Comparison of ENCODE assay signal across 28 cellular contexts in the genomic region with DNA sequence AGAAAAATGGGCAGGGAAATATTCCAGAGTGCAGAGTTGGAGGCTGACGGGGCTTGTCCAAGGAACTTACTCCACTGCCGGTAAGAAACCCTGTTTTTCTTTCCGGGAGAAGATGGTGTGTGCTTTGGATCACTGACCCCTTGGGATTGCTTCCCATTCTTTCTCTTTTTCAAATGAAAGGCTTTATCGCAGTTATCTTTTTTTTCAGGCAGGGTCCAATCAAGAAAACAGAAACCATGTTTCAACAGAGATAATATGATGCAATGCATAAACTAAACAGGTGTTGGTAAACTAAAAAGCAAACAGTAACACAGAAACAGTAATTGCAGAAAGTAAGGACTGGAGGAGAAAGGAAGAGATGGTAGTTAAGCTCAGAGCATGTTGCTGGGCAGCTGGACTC.
"Had no signal": no experiment of that assay in that cellular context is flagged by ENCODE, and none has a peak within 500 bp of the region (broad histone marks: within the 10 kb centered on the region; RNA-seq: fewer than 3 reads in every experiment).

No MANE protein-coding gene starts in this region.

- H3K4me3 ChIP-seq: colonic mucosa, esophagus squamous epithelium, gastrocnemius medialis, heart right ventricle, left ventricle myocardium inferior, lower lobe of right lung had no signal

- ATAC-seq: effector memory CD8-positive, alpha-beta T cell; esophagus mucosa; gastrocnemius medialis; heart right ventricle; left colon; left lobe of liver; lower lobe of right lung had no signal

- H3K36me3 ChIP-seq: colonic mucosa, esophagus squamous epithelium, gastrocnemius medialis, heart right ventricle, lower lobe of right lung had no signal

- H3K9me3 ChIP-seq: colonic mucosa, esophagus squamous epithelium, lower lobe of right lung had no signal

- FAIRE-seq: endometrium, kidney had no signal

- H3K36me3 Mint-ChIP-seq: immature natural killer cell had no signal

- H3K4me1 ChIP-seq: colonic mucosa, esophagus squamous epithelium, gastrocnemius medialis, lower lobe of right lung had no signal

- H3K27me3 Mint-ChIP-seq: dendritic cell treated with granulocyte-macrophage colony-stimulating factor and Interleukin-4, amounts not matched to agents 40 ng/mL and 50 ng/mL, for 4 days had no signal

- H3K4me3 Mint-ChIP-seq: dendritic cell treated with granulocyte-macrophage colony-stimulating factor and Interleukin-4, amounts not matched to agents 40 ng/mL and 50 ng/mL, for 4 days; effector memory CD8-positive, alpha-beta T cell; endodermal cell; immature natural killer cell had no signal

- H3K27ac ChIP-seq: colonic mucosa, epithelial cell of prostate, esophagus squamous epithelium, gastrocnemius medialis, heart right ventricle, left ventricle myocardium inferior, lower lobe of right lung had no signal

- H3K4me1 Mint-ChIP-seq: endodermal cell, immature natural killer cell had no signal

- DNase-seq: colonic mucosa; cortex of kidney; effector CD8-positive, alpha-beta T cell; effector memory CD8-positive, alpha-beta T cell; endodermal cell; erythroblast; esophagus squamous epithelium; foreskin fibroblast; foreskin melanocyte; gastrocnemius medialis; glutamatergic neuron; head of caudate nucleus; heart right ventricle; hippocampal formation; immature natural killer cell; islet precursor cell; kidney; kidney glomerular epithelial cell; left colon; left ventricle myocardium inferior; lower lobe of right lung; mesenchymal stem cell; midbrain had no signal

- H3K27ac Mint-ChIP-seq: dendritic cell treated with granulocyte-macrophage colony-stimulating factor and Interleukin-4, amounts not matched to agents 40 ng/mL and 50 ng/mL, for 4 days; effector memory CD8-positive, alpha-beta T cell; endodermal cell; immature natural killer cell had no signal

- H3K27me3 ChIP-seq: colonic mucosa, esophagus squamous epithelium, gastrocnemius medialis, heart right ventricle had no signal
